Comparison of ENCODE assay signal across 19 cellular contexts in genomic region chr1:6502000-6502891, GRCh38. TPM values are rescaled to one million over a fixed set of nuclear protein-coding genes. Genes with fewer than 3 reads are reported as not detected.
DNase-seq lines count a peak whose midpoint lies in the region; ATAC-seq and TF ChIP-seq lines count a peak whose summit lies in the region.
"Had no signal": no experiment of that assay in that cellular context is flagged by ENCODE, and none has a peak within 500 bp of the region (broad histone marks: within the 10 kb centered on the region; RNA-seq: fewer than 3 reads in every experiment).

No MANE protein-coding gene starts in this region.

- H3K56ac ChIP-seq in mesendoderm (ENCODE audit: low read length): no peak overlapping the region

- no peak overlapping the region for H3K18ac ChIP-seq in mesendoderm (ENCODE audit: low read length)

- DNase-seq in Right ventricle myocardium inferior (ENCODE audit: missing footprints) (peak; percentile 93), right atrium auricular region (ENCODE audit: low spot score) (no peak), cardiac septum (ENCODE audit: low spot score) (peak; percentile 91), occipital lobe (lab: John Stamatoyannopoulos, UW) (peak; percentile 68), NCI-H82 treated with DMSO at 0.1 percent for 48 hours (lab: John Stamatoyannopoulos, UW; ENCODE audit: unreplicated experiment) (no peak), mesendoderm (no peak), type B pancreatic cell (ENCODE audit: extremely low spot score, unreplicated experiment) (no peak)
- DNase-seq: activated CD4-positive, CD25-positive, alpha-beta regulatory T cell treated with anti-CD3 and anti-CD28 coated beads, Interleukin-2, amount 50 U/mL, for 72 hours; activated T-cell treated with anti-CD3 and anti-CD28 coated beads, Interleukin-2, amount 50 U/mL, for 4 hours; NCI-H1105 treated with DMSO at 0.1 percent for 48 hours; NCI-H510A treated with DMSO at 0.1 percent for 48 hours; stimulated activated CD4-positive, alpha-beta T cell treated with anti-CD3 and anti-CD28 coated beads, Interleukin-4, amount 100 ng/mL, for 4 hours had no signal

- no peak overlapping the region for H2BK5ac ChIP-seq in mesendoderm (ENCODE audit: low read length)

- no peak overlapping the region for H4K5ac ChIP-seq in mesendoderm (ENCODE audit: low read length)

- H3K36me3 Mint-ChIP-seq in type B pancreatic cell: no peaks in the 10 kb centered on the region

- no peaks in the 10 kb centered on the region for H3K79me1 ChIP-seq in mesendoderm (ENCODE audit: low read length)

- no CpG with 5 or more reads among the region's 31 CpGs for WGBS in mesendoderm (ENCODE audit: extremely low coverage, insufficient coverage, low lambda C conversion rate)

- no peak overlapping the region for H3K27ac Mint-ChIP-seq in type B pancreatic cell

- H3K27me3 Mint-ChIP-seq in type B pancreatic cell: peaks cover 5% of the 10 kb centered on the region

- no peak overlapping the region for H4K8ac ChIP-seq in mesendoderm (ENCODE audit: low read depth, low read length)

- no peaks in the 10 kb centered on the region for H3K36me3 ChIP-seq in right atrium auricular region
- no peaks in the 10 kb centered on the region for H3K36me3 ChIP-seq in mesendoderm (ENCODE audit: control insufficient read depth, insufficient read depth, low read length)
- H3K36me3 ChIP-seq: pancreas had no signal

- no peak overlapping the region for H3K4ac ChIP-seq in mesendoderm (ENCODE audit: low read depth, low read length)

- peaks cover 0 to 62% of the 10 kb centered on the region in 2 donors for H3K4me1 ChIP-seq in right atrium auricular region
- H3K4me1 ChIP-seq in mesendoderm (ENCODE audit: control insufficient read depth, low read depth, low read length): no peaks in the 10 kb centered on the region
- H3K4me1 ChIP-seq: pancreas had no signal

- peak; percentile 73 for ATAC-seq in Right ventricle myocardium inferior
- ATAC-seq in HG02588 (IDR thresholded peaks at IDR 0.05; ENCODE audit: unreplicated experiment): no peak
- ATAC-seq: A549; activated T-cell treated with anti-CD3 and anti-CD28 coated beads, Interleukin-2, amount 50 U/mL, for 4 hours; body of pancreas; esophagus mucosa had no signal

- H3K27me3 ChIP-seq in right atrium auricular region: no peaks in the 10 kb centered on the region
- no peaks in the 10 kb centered on the region for H3K27me3 ChIP-seq in mesendoderm (ENCODE audit: insufficient read depth, low read length, poor library complexity)
- H3K27me3 ChIP-seq: body of pancreas, pancreas had no signal

- H3K79me2 ChIP-seq in mesendoderm (ENCODE audit: control insufficient read depth, insufficient read depth, low read length): no peaks in the 10 kb centered on the region

- H2AK5ac ChIP-seq in mesendoderm (ENCODE audit: low read length): no peak overlapping the region

- no peaks in the 10 kb centered on the region for H3K9me3 Mint-ChIP-seq in type B pancreatic cell
- H3K9me3 Mint-ChIP-seq: activated T-cell treated with anti-CD3 and anti-CD28 coated beads, Interleukin-2, amount 50 U/mL, for 4 hours had no signal

- H3K23ac ChIP-seq in mesendoderm (ENCODE audit: low read length): no peak overlapping the region

- TF ChIP-seq CTCF in right atrium auricular region (IDR thresholded peaks at IDR 0.05): no peak
- no peak for TF ChIP-seq CTCF in type B pancreatic cell (conservative IDR thresholded peaks at IDR 0.05)

- intact Hi-C loops in Right ventricle myocardium inferior (cut with DNase I) (no loop called here), cardiac septum (cut with DNase I) (no loop called here)

- no peaks in the 10 kb centered on the region for H3K9me3 ChIP-seq in right atrium auricular region
- H3K9me3 ChIP-seq: A549, body of pancreas, pancreas had no signal

- no peak overlapping the region for H2BK15ac ChIP-seq in mesendoderm (replicated peaks; ENCODE audit: low read depth)

- no peak overlapping the region for H3K4me3 ChIP-seq in right atrium auricular region
- H3K4me3 ChIP-seq in mesendoderm (ENCODE audit: low read length): no peak overlapping the region
- H3K4me3 ChIP-seq: A549, body of pancreas, pancreas had no signal

- peaks cover 20% of the 10 kb centered on the region for H3K4me1 Mint-ChIP-seq in type B pancreatic cell (ENCODE audit: unreplicated experiment)

- H2BK120ac ChIP-seq in mesendoderm (ENCODE audit: low read depth, low read length): no peak overlapping the region

- H3K27ac ChIP-seq in right atrium auricular region: peak overlapping the region in 1 of 2 donors; percentile 49
- no peak overlapping the region for H3K27ac ChIP-seq in mesendoderm (ENCODE audit: low read depth, low read length)
- H3K27ac ChIP-seq: A549, pancreas had no signal

- no peak overlapping the region for H3K4me3 Mint-ChIP-seq in type B pancreatic cell
- H3K4me3 Mint-ChIP-seq: activated T-cell treated with anti-CD3 and anti-CD28 coated beads, Interleukin-2, amount 50 U/mL, for 4 hours had no signal

- no peak overlapping the region for H3K4me2 ChIP-seq in mesendoderm (ENCODE audit: low read length)
- H3K4me2 ChIP-seq: A549 had no signal

- H3K9ac ChIP-seq in mesendoderm (ENCODE audit: low read length): no peak overlapping the region

RNA-seq across cellular contexts. Expression of gene PLEKHG5, which starts 10.8 kb away (rescaled TPM):
- total RNA-seq in Right ventricle myocardium inferior: 16.8 TPM
- 1 to 10 TPM; 7.0 to 7.9 TPM for total RNA-seq in right atrium auricular region
- 14.9 TPM for total RNA-seq in cardiac septum
- total RNA-seq in occipital lobe: 25.6 TPM
- polyA plus RNA-seq in mesendoderm (2013, experiment 1 of 2): 5.0 TPM
- polyA plus RNA-seq in mesendoderm (2013, experiment 2 of 2): 5.0 TPM
- 28.5 and 30.6 TPM in 2 replicates for total RNA-seq in type B pancreatic cell (ENCODE audit: low replicate concordance)

RNA-seq across cellular contexts. Expression of gene TNFRSF25, which starts 36.3 kb away (rescaled TPM):
- total RNA-seq in Right ventricle myocardium inferior: 11.4 TPM
- total RNA-seq in right atrium auricular region: 1 to 10 TPM; 4.4 to 7.4 TPM
- 8.5 TPM for total RNA-seq in cardiac septum
- total RNA-seq in occipital lobe: 9.5 TPM
- 4.0 TPM for polyA plus RNA-seq in mesendoderm (2013, experiment 1 of 2)
- polyA plus RNA-seq in mesendoderm (2013, experiment 2 of 2): 3.9 TPM
- 27.0 and 29.4 TPM in 2 replicates for total RNA-seq in type B pancreatic cell (ENCODE audit: low replicate concordance)

RNA-seq across cellular contexts. Expression of gene NOL9, which starts 52.1 kb away (rescaled TPM):
- total RNA-seq in Right ventricle myocardium inferior: 12.6 TPM
- total RNA-seq in right atrium auricular region: 10 to 100 TPM; 15.4 to 15.6 TPM
- total RNA-seq in cardiac septum: 16.5 TPM
- 34.0 TPM for total RNA-seq in occipital lobe
- polyA plus RNA-seq in mesendoderm (2013, experiment 1 of 2): 16.7 TPM
- polyA plus RNA-seq in mesendoderm (2013, experiment 2 of 2): 16.5 TPM
- total RNA-seq in type B pancreatic cell (ENCODE audit: low replicate concordance): 32.9 and 43.0 TPM in 2 replicates

RNA-seq across cellular contexts. Expression of gene TAS1R1, which starts 52.9 kb away (rescaled TPM):
- not detected for total RNA-seq in Right ventricle myocardium inferior
- total RNA-seq in right atrium auricular region: not detected
- total RNA-seq in cardiac septum: not detected
- not detected for total RNA-seq in occipital lobe
- polyA plus RNA-seq in mesendoderm (2013, experiment 1 of 2): 0.01 TPM
- polyA plus RNA-seq in mesendoderm (2013, experiment 2 of 2): 0.04 TPM
- not detected in 2 replicates for total RNA-seq in type B pancreatic cell (ENCODE audit: low replicate concordance)
- total RNA-seq: activated T-cell treated with anti-CD3 and anti-CD28 coated beads, Interleukin-2, amount 50 U/mL, for 4 hours; body of pancreas; esophagus mucosa; kidney epithelial cell; pancreas; SK-MEL-5 had no signal
- polyA plus RNA-seq: A549, pancreas had no signal

Comparison
In these comparisons a context has a peak if more than half of its experiments do, and no peak if none do; other contexts are left out.
1. DNase-seq: peak in Right ventricle myocardium inferior (single experiment), cardiac septum (single experiment) and occipital lobe (single experiment); none in right atrium auricular region (single experiment), NCI-H82 treated with DMSO at 0.1 percent for 48 hours (single experiment), mesendoderm (single experiment) and type B pancreatic cell (single experiment).